ENCODE assay signal across 9 cellular contexts in genomic region chr1:100188617-100189016, GRCh38. TPM values are rescaled to one million over a fixed set of nuclear protein-coding genes. Genes with fewer than 3 reads are reported as not detected.
DNase-seq lines count a peak whose midpoint lies in the region; ATAC-seq and TF ChIP-seq lines count a peak whose summit lies in the region.
"Had no signal": no experiment of that assay in that cellular context is flagged by ENCODE, and none has a peak within 500 bp of the region (broad histone marks: within the 10 kb centered on the region; RNA-seq: fewer than 3 reads in every experiment).

No MANE protein-coding gene starts in this region.

- peaks cover 5% of the 10 kb centered on the region for H3K4me1 Mint-ChIP-seq in nephron progenitor cell

- TF ChIP-seq CTCF in fibroblast of the aortic adventitia (IDR thresholded peaks at IDR 0.05; ENCODE audit: insufficient read depth, low read length), result no peak
- TF ChIP-seq CTCF in upper lobe of right lung (IDR thresholded peaks at IDR 0.05), result no peak
- TF ChIP-seq CTCF in nephron progenitor cell (IDR thresholded peaks at IDR 0.05), result no peak

- H3K9me3 Mint-ChIP-seq in nephron progenitor cell, result no peaks in the 10 kb centered on the region

- H3K36me3 ChIP-seq in upper lobe of right lung, result peaks cover 7% of the 10 kb centered on the region

- H3K9me3 ChIP-seq in upper lobe of right lung, result no peaks in the 10 kb centered on the region

- no peak overlapping the region for H3K4me3 Mint-ChIP-seq in nephron progenitor cell
- H3K4me3 Mint-ChIP-seq: B cell had no signal

- H3K27ac Mint-ChIP-seq in nephron progenitor cell, result no peak overlapping the region
- H3K27ac Mint-ChIP-seq: B cell had no signal

- intact Hi-C loops in upper lobe of right lung (cut with DNase I), result no loop called here

- no peaks in the 10 kb centered on the region for H3K4me1 ChIP-seq in upper lobe of right lung

- H3K36me3 Mint-ChIP-seq in nephron progenitor cell (ENCODE audit: low read depth), result peaks cover 12% of the 10 kb centered on the region

- H3K4me3 ChIP-seq in fibroblast of the aortic adventitia (ENCODE audit: low read depth, low read length), result no peak overlapping the region
- H3K4me3 ChIP-seq in upper lobe of right lung, result no peak overlapping the region

- H3K27me3 Mint-ChIP-seq in nephron progenitor cell (ENCODE audit: low read depth, poor library complexity), result no peaks in the 10 kb centered on the region
- H3K27me3 Mint-ChIP-seq: B cell had no signal

- no peaks in the 10 kb centered on the region for H3K27me3 ChIP-seq in upper lobe of right lung

- DNase-seq in NCI-H82 (lab: John Stamatoyannopoulos, UW), result peak; percentile 16
- DNase-seq in NCI-H82 treated with DMSO at 0.1 percent for 48 hours (lab: John Stamatoyannopoulos, UW; ENCODE audit: unreplicated experiment), result no peak
- peak; percentile 84 for DNase-seq in NCI-H2171 treated with DMSO at 0.1 percent for 48 hours (lab: John Stamatoyannopoulos, UW)
- DNase-seq in fibroblast of the aortic adventitia (ENCODE audit: low read depth), result peak; percentile 80
- DNase-seq in superior temporal gyrus (ENCODE audit: extremely low spot score), result peak; percentile 82
- DNase-seq in upper lobe of right lung, result no peak
- DNase-seq in amniotic stem cell (lab: John Stamatoyannopoulos, UW), result no peak
- no peak for DNase-seq in nephron progenitor cell

- no peak overlapping the region for H3K27ac ChIP-seq in upper lobe of right lung

- ATAC-seq in upper lobe of right lung, result no peak

RNA-seq across cellular contexts. Expression of gene LRRC39, which starts 10.6 kb away (rescaled TPM):
- 0.36 and 3.7 TPM in 2 replicates for total RNA-seq in fibroblast of the aortic adventitia (ENCODE audit: low replicate concordance)
- total RNA-seq in upper lobe of right lung, result 0.58 TPM

RNA-seq across cellular contexts. Expression of gene TRMT13, which starts 55.7 kb away (rescaled TPM):
- total RNA-seq in fibroblast of the aortic adventitia (ENCODE audit: low replicate concordance), result 7.0 and 15.0 TPM in 2 replicates
- 12.4 TPM for total RNA-seq in upper lobe of right lung

RNA-seq across cellular contexts. Expression of gene SASS6, which starts 55.9 kb away (rescaled TPM):
- total RNA-seq in fibroblast of the aortic adventitia (ENCODE audit: low replicate concordance) (0.74 and 9.5 TPM in 2 replicates), upper lobe of right lung (2.4 TPM)

Comparison
In these comparisons a context has a peak if more than half of its experiments do, and no peak if none do; other contexts are left out.
1. DNase-seq: peak in NCI-H82 (single experiment), NCI-H2171 treated with DMSO at 0.1 percent for 48 hours (single experiment), fibroblast of the aortic adventitia (single experiment) and superior temporal gyrus (single experiment); none in NCI-H82 treated with DMSO at 0.1 percent for 48 hours (single experiment), upper lobe of right lung (single experiment), amniotic stem cell (single experiment) and nephron progenitor cell (single experiment).